8 cellular contexts compared by ENCODE assay signal in genomic region chr3:126911162-126912026, GRCh38.
DNase-seq lines count a peak whose midpoint lies in the region; ATAC-seq and TF ChIP-seq lines count a peak whose summit lies in the region.

No MANE protein-coding gene starts in this region.

- no peaks in the 10 kb centered on the region for H3K27me3 ChIP-seq in esophagus (ENCODE audit: control insufficient read depth in 1 of 2, insufficient read depth in 2 of 2, low read length in 2 of 2)
- H3K27me3 ChIP-seq in upper lobe of left lung = no peaks in the 10 kb centered on the region

- ATAC-seq in GM18508 (IDR thresholded peaks at IDR 0.05; ENCODE audit: insufficient read depth, unreplicated experiment) = peak; percentile 85
- ATAC-seq in HG02763 (IDR thresholded peaks at IDR 0.05; ENCODE audit: unreplicated experiment) = peak; percentile 96
- ATAC-seq in upper lobe of left lung (ENCODE audit: low FRiP score in 2 of 2) = peak; percentile 86 to 90

- no peak overlapping the region for H3K4me3 ChIP-seq in esophagus (ENCODE audit: low read depth in 1 of 2, low read length in 2 of 2)
- H3K4me3 ChIP-seq in upper lobe of left lung = no peak overlapping the region

- H3K9me3 ChIP-seq in esophagus (ENCODE audit: control insufficient read depth in 2 of 2, insufficient read depth in 1 of 2, low read depth in 1 of 2, low read length in 1 of 2) = no peaks in the 10 kb centered on the region
- no peaks in the 10 kb centered on the region for H3K9me3 ChIP-seq in upper lobe of left lung

- peaks cover 0 to under 1% of the 10 kb centered on the region in 2 donors for H3K36me3 ChIP-seq in esophagus (ENCODE audit: control insufficient read depth in 2 of 2, insufficient read depth in 2 of 2, low read length in 1 of 2)
- no peaks in the 10 kb centered on the region for H3K36me3 ChIP-seq in upper lobe of left lung

- TF ChIP-seq POLR2A in upper lobe of left lung (IDR thresholded peaks at IDR 0.05) = peak in 1 of 4 donors; percentile 38

- WGBS in esophagus, 2 donors = 33 to 54% methylated on average over 15 of the region's 15 CpGs
- WGBS in upper lobe of left lung, 2 donors = 38 to 45% methylated on average over 11 to 15 of the region's 15 CpGs

- H3K4me1 ChIP-seq in esophagus (ENCODE audit: control insufficient read depth in 2 of 2, insufficient read depth in 2 of 2, low read length in 1 of 2) (peaks cover 0 to 20% of the 10 kb centered on the region in 2 donors), upper lobe of left lung (peaks cover 19 to 22% (median 21%) of the 10 kb centered on the region in 4 donors)

- TF ChIP-seq EP300 in upper lobe of left lung (IDR thresholded peaks at IDR 0.05) = peak in 2 of 4 donors; percentile 71 to 78

- peak overlapping the region; percentile 73 to 86 for H3K27ac ChIP-seq in esophagus (ENCODE audit: low read depth in 2 of 2, low read length in 1 of 2)
- peak overlapping the region; percentile 56 to 86 (median 68) for H3K27ac ChIP-seq in upper lobe of left lung

- TF ChIP-seq CTCF in upper lobe of left lung (IDR thresholded peaks at IDR 0.05) = no peak

- DNase-seq in NCI-H226 (peak; percentile 83), non-pigmented ciliary epithelial cell (ENCODE audit: low read depth) (peak; percentile 70), upper lobe of left lung (peak in 1 of 2 donors; percentile 70), NCI-H146 treated with DMSO at 0.1 percent for 48 hours (lab: John Stamatoyannopoulos, UW; ENCODE audit: unreplicated experiment) (no peak)
- DNase-seq in activated CD8-positive, alpha-beta memory T cell treated with anti-CD3 and anti-CD28 coated beads for 4 hours (ENCODE audit: low read depth in 2 of 2) = peak; percentile 52 to 58
